Comparison of ENCODE assay signal across 28 cellular contexts in the genomic region with DNA sequence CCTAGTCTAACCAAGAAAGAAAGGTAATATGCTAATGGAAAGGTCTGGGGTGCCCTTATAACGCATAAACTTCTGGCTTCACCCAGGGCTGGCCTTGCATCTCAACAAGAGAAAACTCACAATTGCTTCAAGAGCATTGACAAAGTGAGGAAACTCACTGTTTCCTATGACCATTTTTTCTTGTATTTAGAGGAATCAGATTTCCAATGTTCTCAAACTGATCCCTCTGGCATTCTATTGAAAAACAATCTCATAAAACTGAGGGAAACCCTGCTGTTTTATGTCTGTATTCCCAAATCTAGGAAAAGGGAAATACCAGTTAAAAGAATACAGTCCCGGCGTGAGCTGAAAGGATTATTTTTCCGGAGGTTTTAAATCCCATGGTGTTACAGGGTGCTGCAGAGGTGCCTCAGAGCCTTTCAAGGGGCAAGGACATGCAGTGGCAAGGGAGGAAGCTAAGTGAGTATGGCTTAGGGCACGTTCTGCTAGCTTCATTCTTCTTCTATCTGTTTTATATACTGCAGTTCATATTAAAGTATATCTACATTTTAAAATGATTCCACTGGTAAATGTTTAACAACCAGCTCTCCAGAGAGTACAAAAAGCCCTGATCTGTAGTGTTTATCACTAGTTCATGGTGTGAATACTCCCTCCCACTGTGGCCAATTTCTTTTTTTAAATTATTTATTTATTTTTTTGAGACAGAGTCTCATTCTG.
DNase-seq lines count a peak whose midpoint lies in the region; ATAC-seq, FAIRE-seq and TF ChIP-seq lines count a peak whose summit lies in the region.
"Had no signal": no experiment of that assay in that cellular context is flagged by ENCODE, and none has a peak within 500 bp of the region (broad histone marks: within the 10 kb centered on the region; RNA-seq: fewer than 3 reads in every experiment).

No MANE protein-coding gene starts in this region.

- H3K27me3 ChIP-seq in CD4-positive, alpha-beta T cell (ENCODE audit: control insufficient read depth, insufficient read depth, low read length): peaks cover 33% of the 10 kb centered on the region
- H3K27me3 ChIP-seq in IMR-90 (ENCODE audit: control insufficient read depth, insufficient read depth, low read length): no peaks in the 10 kb centered on the region
- no peaks in the 10 kb centered on the region for H3K27me3 ChIP-seq in endothelial cell of umbilical vein (ENCODE audit: control insufficient read depth in 2 of 2, insufficient read depth in 2 of 2, low read length in 2 of 2)
- no peaks in the 10 kb centered on the region for H3K27me3 ChIP-seq in osteoblast (ENCODE audit: insufficient read depth, low read length)
- peaks cover 9% of the 10 kb centered on the region for H3K27me3 ChIP-seq in CD4-positive, alpha-beta memory T cell (ENCODE audit: insufficient read depth, low read length)
- H3K27me3 ChIP-seq: gastroesophageal sphincter had no signal

- H3K56ac ChIP-seq in IMR-90 (ENCODE audit: extremely low read depth, insufficient read depth, low read length): 0 out of 2 replicates have a peak overlapping the region, but pooled peaks have one; percentile 53

- H2BK5ac ChIP-seq in IMR-90 (ENCODE audit: low read depth, low read length, poor library complexity, severe bottlenecking): no peak overlapping the region

- ATAC-seq in CD4-positive, alpha-beta T cell (ENCODE audit: poor library complexity): no peak
- no peak for ATAC-seq in IMR-90 (ENCODE audit: low read depth)
- ATAC-seq: activated naive CD4-positive, alpha-beta T cell treated with anti-CD3 and anti-CD28 coated beads, Interleukin-2, amount 50 U/mL, for 72 hours; esophagus mucosa; gastroesophageal sphincter had no signal

- H2BK20ac ChIP-seq in IMR-90 (ENCODE audit: low read depth, low read length): peak overlapping the region; percentile 20; the same call in 1 of the 2 replicates

- peak overlapping the region; percentile 75; the same call in 1 of the 2 replicates for H4K5ac ChIP-seq in IMR-90 (ENCODE audit: low read depth, low read length)

- no peak overlapping the region for H3K27ac Mint-ChIP-seq in CD4-positive, alpha-beta T cell
- H3K27ac Mint-ChIP-seq in CD4-positive, alpha-beta memory T cell: no peak overlapping the region
- H3K27ac Mint-ChIP-seq: activated naive CD4-positive, alpha-beta T cell treated with anti-CD3 and anti-CD28 coated beads, Interleukin-2, amount 50 U/mL, for 72 hours; HFFc6; nephron progenitor cell; T-helper 1 cell treated with Interleukin-12 subunit alpha and Interleukin-12 subunit beta and Interleukin-4 antibody, amounts not matched to agents 30 μg/mL and 1 μg/mL, for 36 hours had no signal

- no CpG with 5 or more reads among the region's 5 CpGs for WGBS in IMR-90 (ENCODE audit: extremely low coverage in 2 of 2, insufficient read length in 1 of 2), 2 experiments

- H2AK5ac ChIP-seq in IMR-90 (ENCODE audit: low read depth, low read length): no peak overlapping the region

- no peaks in the 10 kb centered on the region for H3K79me2 ChIP-seq in endothelial cell of umbilical vein (ENCODE audit: control insufficient read depth, insufficient read depth, low read length)
- H3K79me2 ChIP-seq in osteoblast (ENCODE audit: insufficient read depth, low read length): no peaks in the 10 kb centered on the region

- intact Hi-C loops in CD4-positive, alpha-beta T cell (cut with DNase I, micrococcal nuclease): loop anchor here in 1 of 2 experiments (5.0 kb wide), 1 partner anchor 214 kb away; no protein-coding TSS in a partner anchor
- intact Hi-C loops in IMR-90 (cut with micrococcal nuclease): loop anchor here (5.0 kb wide), 1 partner anchor 79 kb away; a partner anchor contains a TSS
- intact Hi-C loops in endothelial cell of umbilical vein (cut with micrococcal nuclease): loop anchor here (1.0 to 5.0 kb wide), 4 partner anchors 17 to 284 kb away; a partner anchor contains a TSS
- intact Hi-C loops in CD4-positive, alpha-beta memory T cell (cut with micrococcal nuclease): loop anchor here (5.0 kb wide), 1 partner anchor 66 kb away; a partner anchor contains a TSS

- H3K4me2 ChIP-seq in IMR-90 (ENCODE audit: low read depth, low read length) (peak overlapping the region; percentile 95), endothelial cell of umbilical vein (ENCODE audit: insufficient read depth, low read length) (peak overlapping the region; percentile 92), osteoblast (ENCODE audit: insufficient read depth, low read length) (no peak overlapping the region)

- peaks cover 6% of the 10 kb centered on the region for H3K4me1 ChIP-seq in IMR-90 (ENCODE audit: control insufficient read depth, insufficient read depth, low read length)
- peaks cover 33% of the 10 kb centered on the region for H3K4me1 ChIP-seq in endothelial cell of umbilical vein (ENCODE audit: control insufficient read depth, extremely low read depth, insufficient read depth, low read length)
- peaks cover 8% of the 10 kb centered on the region for H3K4me1 ChIP-seq in osteoblast (ENCODE audit: insufficient read depth, low read length)
- peaks cover 6% of the 10 kb centered on the region for H3K4me1 ChIP-seq in CD4-positive, alpha-beta memory T cell (ENCODE audit: insufficient read depth, low read length)

- CTCF ChIA-PET in CD4-positive, alpha-beta T cell (lab: Charles Lee): no interaction called here
- CTCF ChIA-PET in IMR-90 (lab: Yijun Ruan, JAX): interaction anchor here (1.2 kb wide), 1 partner anchor 193 kb away, joined by 3 read pairs; no protein-coding TSS in a partner anchor
- CTCF ChIA-PET in endothelial cell of umbilical vein (lab: Charles Lee): interaction anchor here (0.9 to 5.4 kb wide), 12 partner anchors 9 to 413 kb away, joined by 3 to 137 read pairs (median 6); a partner anchor contains a TSS
- CTCF ChIA-PET in CD4-positive, alpha-beta memory T cell (lab: Charles Lee; ENCODE audit: partially characterized antibody): interaction anchor here (0.6 to 4.4 kb wide), 6 partner anchors 8 to 430 kb away, joined by 3 to 61 read pairs (median 6); no protein-coding TSS in a partner anchor

- BruUV-seq in IMR-90 (replicated peaks; lab: Mats Ljungman, UMichigan): no TSS peak
- BruUV-seq in endothelial cell of umbilical vein (replicated peaks; lab: Mats Ljungman, UMichigan): no TSS peak

- no peak overlapping the region for H2AFZ ChIP-seq in IMR-90 (replicated peaks; ENCODE audit: low read length, poor library complexity)
- peak overlapping the region; percentile 12 for H2AFZ ChIP-seq in endothelial cell of umbilical vein (ENCODE audit: low read depth, low read length)
- peak overlapping the region; percentile 64 for H2AFZ ChIP-seq in osteoblast (ENCODE audit: low read length)

- no peaks in the 10 kb centered on the region for H3K36me3 Mint-ChIP-seq in CD4-positive, alpha-beta T cell (ENCODE audit: low read depth)
- H3K36me3 Mint-ChIP-seq in CD4-positive, alpha-beta memory T cell: no peaks in the 10 kb centered on the region
- H3K36me3 Mint-ChIP-seq: activated naive CD4-positive, alpha-beta T cell treated with anti-CD3 and anti-CD28 coated beads, Interleukin-2, amount 50 U/mL, for 72 hours had no signal

- no peak for DNase-seq in CD4-positive, alpha-beta T cell
- DNase-seq in IMR-90 (no peak), endothelial cell of umbilical vein (ENCODE audit: low read depth, low spot score) (peak; percentile 87), osteoblast (ENCODE audit: insufficient read length, low spot score, missing footprints) (no peak), GDM1 (lab: John Stamatoyannopoulos, UW) (no peak), RKO (ENCODE audit: low spot score) (no peak)
- no peak for DNase-seq in CD4-positive, alpha-beta memory T cell
- no peak for DNase-seq in effector CD8-positive, alpha-beta T cell (lab: John Stamatoyannopoulos, UW)
- DNase-seq: activated CD4-positive, alpha-beta T cell treated with anti-CD3 and anti-CD28 coated beads for 48 hours; HFFc6; NCI-H1092 treated with DMSO at 0.1 percent for 48 hours; NCI-H2029 treated with DMSO at 0.1 percent for 48 hours; NCI-H226; nephron progenitor cell; posterior cingulate gyrus; SHP77 treated with DMSO at 0.1 percent for 48 hours; stimulated activated CD4-positive, alpha-beta T cell treated with anti-CD3 and anti-CD28 coated beads, Interleukin-1b, Interleukin-23, amount 100 ng/mL, for 48 hours; substantia nigra had no signal

- peak overlapping the region; percentile 73; the same call in 1 of the 2 replicates for H3K9ac ChIP-seq in IMR-90 (ENCODE audit: low read depth, low read length)
- peak overlapping the region; percentile 12 for H3K9ac ChIP-seq in endothelial cell of umbilical vein (replicated peaks; ENCODE audit: extremely low read depth, insufficient read depth, low read length)

- H3K9me1 ChIP-seq in IMR-90 (ENCODE audit: insufficient read depth, low read length) (no peaks in the 10 kb centered on the region), endothelial cell of umbilical vein (replicated peaks; ENCODE audit: control insufficient read depth, extremely low read depth, insufficient read depth, low read length) (no peaks in the 10 kb centered on the region)

- peak; percentile 52 for FAIRE-seq in endothelial cell of umbilical vein (lab: Jason Lieb, UNC)
- FAIRE-seq: astrocyte, GM18507, HTR-8/SVneo, urothelium cell line had no signal

- 0 out of 2 replicates have a peak overlapping the region, but pooled peaks have one; percentile 22 for H2BK120ac ChIP-seq in IMR-90 (ENCODE audit: low read depth, low read length)

- TF ChIP-seq POLR2A in IMR-90 (IDR thresholded peaks at IDR 0.05; ENCODE audit: low read depth, low read length): no peak
- no peak for TF ChIP-seq POLR2A in endothelial cell of umbilical vein (IDR thresholded peaks at IDR 0.05; ENCODE audit: low read depth, low read length)

- H4K20me1 ChIP-seq in IMR-90 (ENCODE audit: insufficient read depth, low read length) (no peaks in the 10 kb centered on the region), endothelial cell of umbilical vein (replicated peaks; ENCODE audit: control insufficient read depth, extremely low read depth, insufficient read depth, low read length) (no peaks in the 10 kb centered on the region), osteoblast (ENCODE audit: insufficient read depth, low read length) (no peaks in the 10 kb centered on the region)

- no peaks in the 10 kb centered on the region for H3K36me3 ChIP-seq in IMR-90 (ENCODE audit: control insufficient read depth, insufficient read depth, low read length)
- H3K36me3 ChIP-seq in endothelial cell of umbilical vein (ENCODE audit: control insufficient read depth in 2 of 2, extremely low read depth in 1 of 2, insufficient read depth in 2 of 2, low read length in 2 of 2): no peaks in the 10 kb centered on the region
- H3K36me3 ChIP-seq in osteoblast (ENCODE audit: insufficient read depth, low read length): no peaks in the 10 kb centered on the region
- no peaks in the 10 kb centered on the region for H3K36me3 ChIP-seq in CD4-positive, alpha-beta memory T cell (ENCODE audit: insufficient read depth, low read length)
- H3K36me3 ChIP-seq: gastroesophageal sphincter had no signal

- no peak overlapping the region for H2AK9ac ChIP-seq in IMR-90 (replicated peaks; ENCODE audit: low read depth, low read length, poor library complexity)

- H3K9me3 Mint-ChIP-seq in CD4-positive, alpha-beta T cell: no peaks in the 10 kb centered on the region
- no peaks in the 10 kb centered on the region for H3K9me3 Mint-ChIP-seq in CD4-positive, alpha-beta memory T cell
- H3K9me3 Mint-ChIP-seq: activated naive CD4-positive, alpha-beta T cell treated with anti-CD3 and anti-CD28 coated beads, Interleukin-2, amount 50 U/mL, for 72 hours; central memory CD8-positive, alpha-beta T cell; HFFc6; nephron progenitor cell; T-helper 1 cell treated with Interleukin-12 subunit alpha and Interleukin-12 subunit beta and Interleukin-4 antibody, amounts not matched to agents 30 μg/mL and 1 μg/mL, for 36 hours had no signal

- H3K27me3 Mint-ChIP-seq in CD4-positive, alpha-beta T cell: peaks cover 51% of the 10 kb centered on the region
- H3K27me3 Mint-ChIP-seq in CD4-positive, alpha-beta memory T cell: peaks cover 31 to 34% of the 10 kb centered on the region in 2 donors

- POLR2A ChIA-PET in CD4-positive, alpha-beta T cell (lab: Charles Lee): no interaction called here
- POLR2A ChIA-PET in IMR-90 (lab: Charles Lee; ENCODE audit: unreplicated experiment) (no interaction called here), endothelial cell of umbilical vein (lab: Charles Lee) (no interaction called here)
- POLR2A ChIA-PET in CD4-positive, alpha-beta memory T cell (lab: Charles Lee; ENCODE audit: partially characterized antibody): no interaction called here

- dilution Hi-C loops in IMR-90 (cut with HindIII; ENCODE audit: low sequenced_read_pairs, unreplicated experiment): no loop called here
- dilution Hi-C loops in endothelial cell of umbilical vein (cut with MboI; ENCODE audit: extremely low pct_ligation_motif_present, low sequenced_read_pairs): no loop called here

- peak overlapping the region in 1 of 2 experiments; percentile 66; a peak in 2 of 4 replicates for H4K8ac ChIP-seq in IMR-90 (ENCODE audit: low read depth in 2 of 2, low read length in 2 of 2)

- peak overlapping the region; percentile 53; the same call in 1 of the 2 replicates for H3K18ac ChIP-seq in IMR-90 (ENCODE audit: low read depth, low read length)

- H3K4me3 ChIP-seq in IMR-90 (ENCODE audit: insufficient read depth, low read depth, low read length) (no peak overlapping the region), endothelial cell of umbilical vein (replicated peaks in 1 of 3; ENCODE audit: insufficient read depth in 1 of 3, low read depth in 1 of 3, low read length in 3 of 3) (no peak overlapping the region), osteoblast (ENCODE audit: insufficient read depth, low read length) (no peak overlapping the region)
- no peak overlapping the region for H3K4me3 ChIP-seq in CD4-positive, alpha-beta memory T cell (ENCODE audit: low read length in 2 of 2)
- H3K4me3 ChIP-seq: gastroesophageal sphincter had no signal

- no peak overlapping the region for H4K91ac ChIP-seq in IMR-90 (ENCODE audit: insufficient read depth, low read depth, low read length)

- H3K14ac ChIP-seq in IMR-90 (replicated peaks; ENCODE audit: low read depth, low read length): no peak overlapping the region

- no peak for TF ChIP-seq CTCF in CD4-positive, alpha-beta T cell (IDR thresholded peaks at IDR 0.05)
- TF ChIP-seq CTCF in IMR-90 (conservative IDR thresholded peaks at IDR 0.05; ENCODE audit: low read depth, low read length): no peak
- TF ChIP-seq CTCF in endothelial cell of umbilical vein (IDR thresholded peaks at IDR 0.05; ENCODE audit: extremely low read depth in 1 of 2, insufficient read depth in 1 of 2, low read depth in 1 of 2, low read length in 2 of 2): no peak
- TF ChIP-seq CTCF in osteoblast (IDR thresholded peaks at IDR 0.05; ENCODE audit: extremely low read depth, low read depth, low read length): no peak

- 0 out of 2 replicates have a peak overlapping the region, but pooled peaks have one; percentile 15 for H3K23ac ChIP-seq in IMR-90 (ENCODE audit: low read depth, low read length)

- no peak overlapping the region for H3K27ac ChIP-seq in CD4-positive, alpha-beta T cell (ENCODE audit: low read depth, low read length)
- H3K27ac ChIP-seq in IMR-90 (ENCODE audit: insufficient read depth, low read length): no peak overlapping the region
- peak overlapping the region; percentile 57 for H3K27ac ChIP-seq in endothelial cell of umbilical vein (ENCODE audit: insufficient read depth, low read depth, low read length)
- H3K27ac ChIP-seq in osteoblast (ENCODE audit: low read depth, low read length): no peak overlapping the region
- H3K27ac ChIP-seq in CD4-positive, alpha-beta memory T cell (ENCODE audit: low read depth, low read length): no peak overlapping the region
- H3K27ac ChIP-seq: C4-2B, gastroesophageal sphincter had no signal

- no peak overlapping the region for H3K4ac ChIP-seq in IMR-90 (ENCODE audit: low read depth, low read length)

- no peak for TF ChIP-seq RAD21 in IMR-90 (IDR thresholded peaks at IDR 0.05; ENCODE audit: low read length)

- H3K4me1 Mint-ChIP-seq in CD4-positive, alpha-beta T cell (ENCODE audit: low read depth): peaks cover 17% of the 10 kb centered on the region
- peaks cover 10 to 16% (median 13%) of the 10 kb centered on the region in 4 donors for H3K4me1 Mint-ChIP-seq in CD4-positive, alpha-beta memory T cell

- H2BK15ac ChIP-seq in IMR-90 (ENCODE audit: low read depth, low read length): no peak overlapping the region

- H3K9me3 ChIP-seq in CD4-positive, alpha-beta T cell (ENCODE audit: control insufficient read depth, low read length): no peaks in the 10 kb centered on the region
- H3K9me3 ChIP-seq in IMR-90 (ENCODE audit: control insufficient read depth, insufficient read depth, low read length) (no peaks in the 10 kb centered on the region), endothelial cell of umbilical vein (replicated peaks; ENCODE audit: control insufficient read depth, insufficient read depth, low read length) (no peaks in the 10 kb centered on the region), osteoblast (ENCODE audit: low read depth, low read length) (no peaks in the 10 kb centered on the region)
- no peaks in the 10 kb centered on the region for H3K9me3 ChIP-seq in CD4-positive, alpha-beta memory T cell (ENCODE audit: control insufficient read depth in 1 of 2, low read length in 2 of 2)
- H3K9me3 ChIP-seq: gastroesophageal sphincter had no signal

- H3K4me3 Mint-ChIP-seq in CD4-positive, alpha-beta T cell: peak overlapping the region; percentile 51
- H3K4me3 Mint-ChIP-seq in CD4-positive, alpha-beta memory T cell: peak overlapping the region in 3 of 8 donors; percentile 1 to 47 (median 31)
- H3K4me3 Mint-ChIP-seq: central memory CD8-positive, alpha-beta T cell; HFFc6; nephron progenitor cell; T-helper 1 cell treated with Interleukin-12 subunit alpha and Interleukin-12 subunit beta and Interleukin-4 antibody, amounts not matched to agents 30 μg/mL and 1 μg/mL, for 36 hours had no signal

- in situ Hi-C loops in IMR-90 (cut with MboI; ENCODE audit: low sequenced_read_pairs): loop anchor here (5.0 to 10.0 kb wide), 2 partner anchors 219 to 419 kb away; no protein-coding TSS in a partner anchor

- no peaks in the 10 kb centered on the region for H3K79me1 ChIP-seq in IMR-90 (ENCODE audit: low read depth in 1 of 2, low read length in 2 of 2)
